6 cellular contexts compared by ENCODE assay signal in genomic region chr2:29611261-29611660, GRCh38.
"Had no signal": no experiment of that assay in that cellular context is flagged by ENCODE, and none has a peak within 500 bp of the region (broad histone marks: within the 10 kb centered on the region; RNA-seq: fewer than 3 reads in every experiment).

No MANE protein-coding gene starts in this region.

- ATAC-seq: GM23338, K562 had no signal

- H3K4me3 ChIP-seq: GM23338, K562 had no signal

- DNase-seq: H9, HCEC 1CT, IMR-90, KG1 had no signal
